21 cellular contexts compared by ENCODE assay signal in the genomic region with DNA sequence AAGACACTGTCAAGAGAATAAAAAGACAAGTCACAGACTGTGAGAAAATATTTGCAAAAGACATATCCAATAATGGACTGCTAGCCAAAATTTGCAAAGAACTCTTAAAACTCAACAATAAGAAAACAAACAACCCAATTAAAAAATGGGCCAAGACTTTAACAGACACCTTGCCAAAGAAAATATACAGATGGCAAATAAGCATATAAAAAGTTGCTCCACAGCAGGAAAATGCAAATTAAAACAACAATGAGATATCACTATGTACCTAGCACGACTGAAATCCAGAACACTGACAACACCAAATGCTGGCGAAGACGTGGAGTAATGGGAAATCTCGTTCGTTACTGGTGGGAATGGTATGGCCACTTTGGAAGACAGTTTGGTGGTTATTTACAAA.
DNase-seq lines count a peak whose midpoint lies in the region; ATAC-seq and TF ChIP-seq lines count a peak whose summit lies in the region.
"Had no signal": no experiment of that assay in that cellular context is flagged by ENCODE, and none has a peak within 500 bp of the region (broad histone marks: within the 10 kb centered on the region; RNA-seq: fewer than 3 reads in every experiment).

No MANE protein-coding gene starts in this region.

- H3K4me3 ChIP-seq in esophagus muscularis mucosa (no peak overlapping the region), prostate gland (no peak overlapping the region)
- H3K4me3 ChIP-seq: A549; BLaER1 treated with 17β-estradiol and CSF1 and Interleukin-3, amounts not matched to agents 10 nM and 100 nM; GM12878 had no signal

- H3K4me1 ChIP-seq in esophagus muscularis mucosa (no peaks in the 10 kb centered on the region), prostate gland (replicated peaks) (no peaks in the 10 kb centered on the region)
- H3K4me1 ChIP-seq: A549 had no signal

- no peak for TF ChIP-seq POLR2A in esophagus muscularis mucosa (IDR thresholded peaks at IDR 0.05; ENCODE audit: low read depth)
- TF ChIP-seq POLR2A in prostate gland (IDR thresholded peaks at IDR 0.05), result no peak

- H3K36me3 ChIP-seq in esophagus muscularis mucosa, result no peaks in the 10 kb centered on the region
- H3K36me3 ChIP-seq in prostate gland, result no peaks in the 10 kb centered on the region

- H3K27me3 ChIP-seq in esophagus muscularis mucosa (no peaks in the 10 kb centered on the region), prostate gland (replicated peaks; ENCODE audit: insufficient read depth) (no peaks in the 10 kb centered on the region)
- H3K27me3 ChIP-seq: BLaER1 treated with 17β-estradiol and CSF1 and Interleukin-3, amounts not matched to agents 10 nM and 100 nM had no signal

- TF ChIP-seq EP300 in esophagus muscularis mucosa (IDR thresholded peaks at IDR 0.05), result no peak

- 89% methylated on average over 5 of the region's 5 CpGs for WGBS in esophagus muscularis mucosa
- WGBS in prostate gland, result 42% methylated on average over 5 of the region's 5 CpGs

- H3K27ac ChIP-seq in C4-2B (peak overlapping the region; percentile 58; the same call in 1 of the 2 replicates), esophagus muscularis mucosa (replicated peaks in 1 of 4) (no peak overlapping the region), prostate gland (no peak overlapping the region)
- H3K27ac ChIP-seq: 22Rv1; A549; BLaER1 treated with 17β-estradiol and CSF1 and Interleukin-3, amounts not matched to agents 10 nM and 100 nM had no signal

- peak; percentile 31 for DNase-seq in esophagus muscularis mucosa (ENCODE audit: extremely low spot score)
- peak; percentile 10 for DNase-seq in prostate gland (ENCODE audit: low spot score)
- no peak for DNase-seq in amygdala (lab: John Stamatoyannopoulos, UW)
- DNase-seq: AML-193; CD4-positive, alpha-beta memory T cell; CD4-positive, CD25-positive, alpha-beta regulatory T cell; CD8-positive, alpha-beta memory T cell; COR-L47; DMS 273 treated with DMSO at 0.1 percent for 48 hours; DMS153; DMS53; DMS79; DND-41; EL; GDM1 had no signal

- intact Hi-C loops in esophagus muscularis mucosa (cut with DNase I), result no loop called here
- intact Hi-C loops in prostate gland (cut with DNase I), result no loop called here

- TF ChIP-seq CTCF in C4-2B (conservative IDR thresholded peaks at IDR 0.05) (no peak), esophagus muscularis mucosa (IDR thresholded peaks at IDR 0.05) (no peak), prostate gland (IDR thresholded peaks at IDR 0.05) (no peak)

- no peak for ATAC-seq in GM21360 (IDR thresholded peaks at IDR 0.05; ENCODE audit: unreplicated experiment)
- ATAC-seq: A549, GM12878 had no signal

- H3K9me3 ChIP-seq in esophagus muscularis mucosa, result peaks cover 0 to 8% (median 2%) of the 10 kb centered on the region in 4 donors
- H3K9me3 ChIP-seq in prostate gland, result no peaks in the 10 kb centered on the region
- H3K9me3 ChIP-seq: A549 had no signal

Comparison
In these comparisons a context has a peak if more than half of its experiments do, and no peak if none do; other contexts are left out.
1. DNase-seq: peak in esophagus muscularis mucosa (single experiment) and prostate gland (single experiment); none in amygdala (0 of 56).